ENCODE assay signal across 9 cellular contexts in the genomic region with DNA sequence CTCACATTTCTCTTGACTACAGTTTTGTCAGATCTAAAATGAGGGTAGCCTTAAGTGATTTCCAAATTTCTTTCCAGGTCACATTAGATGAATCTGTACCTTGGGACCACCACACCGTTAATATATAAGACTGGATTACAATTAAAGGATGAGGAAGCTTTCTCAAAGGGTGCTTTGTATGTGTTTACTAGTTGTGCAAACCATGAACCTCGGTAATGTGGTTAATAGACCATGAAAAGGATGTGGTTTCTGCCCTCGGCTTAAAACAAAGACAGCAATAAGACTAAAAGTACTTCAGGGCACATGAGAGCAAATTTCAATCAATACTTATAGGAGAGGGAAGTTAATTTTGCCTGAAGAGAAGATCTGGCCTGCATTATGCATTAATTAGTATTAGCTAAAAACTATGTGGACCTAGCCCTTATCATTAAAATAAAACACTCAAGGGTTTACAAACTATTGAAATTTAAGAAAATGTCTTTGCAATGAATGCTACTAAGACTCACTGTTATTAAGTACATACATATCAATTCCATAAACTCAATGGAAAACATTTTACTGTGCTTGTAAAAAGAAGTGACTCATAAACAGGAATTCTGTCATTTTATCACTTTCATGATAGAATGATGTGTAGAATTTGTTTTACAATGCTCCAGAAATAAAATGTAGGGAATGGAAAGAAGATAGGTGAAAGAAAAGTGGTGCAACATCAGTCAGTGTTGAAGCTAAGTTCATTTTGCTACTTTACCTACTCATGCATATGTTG. TPM values are rescaled to one million over a fixed set of nuclear protein-coding genes. Genes with fewer than 3 reads are reported as not detected.
DNase-seq lines count a peak whose midpoint lies in the region; ATAC-seq and TF ChIP-seq lines count a peak whose summit lies in the region.
"Had no signal": no experiment of that assay in that cellular context is flagged by ENCODE, and none has a peak within 500 bp of the region (broad histone marks: within the 10 kb centered on the region; RNA-seq: fewer than 3 reads in every experiment).

No MANE protein-coding gene starts in this region.

- no peaks in the 10 kb centered on the region for H3K36me3 ChIP-seq in gastrocnemius medialis

- peaks cover 32 to 39% of the 10 kb centered on the region in 2 donors for H3K4me1 ChIP-seq in gastrocnemius medialis

- no peaks in the 10 kb centered on the region for H3K9me3 Mint-ChIP-seq in activated CD8-positive, alpha-beta T cell treated with anti-CD3 and anti-CD28 coated beads, Interleukin-2, amount 10 ng/mL, durations not matched to agents 7 days and 5 days (ENCODE audit: insufficient read depth)
- no peaks in the 10 kb centered on the region for H3K9me3 Mint-ChIP-seq in activated CD8-positive, alpha-beta T cell treated with anti-CD3 and anti-CD28 coated beads for 36 hours

- peaks cover 7% of the 10 kb centered on the region for H3K27me3 Mint-ChIP-seq in activated CD8-positive, alpha-beta T cell treated with anti-CD3 and anti-CD28 coated beads, Interleukin-2, amount 10 ng/mL, durations not matched to agents 7 days and 5 days (ENCODE audit: low read depth)
- no peaks in the 10 kb centered on the region for H3K27me3 Mint-ChIP-seq in activated CD8-positive, alpha-beta T cell treated with anti-CD3 and anti-CD28 coated beads for 36 hours
- H3K27me3 Mint-ChIP-seq: activated naive CD8-positive, alpha-beta T cell had no signal

- in situ Hi-C loops in gastrocnemius medialis (cut with MboI; ENCODE audit: low sequenced_read_pairs in 4 of 4): no loop called here

- H3K27ac ChIP-seq in gastrocnemius medialis: peak overlapping the region in 3 of 4 donors; percentile 91 to 98 (median 93)

- peaks cover 9% of the 10 kb centered on the region for H3K4me1 Mint-ChIP-seq in activated CD8-positive, alpha-beta T cell treated with anti-CD3 and anti-CD28 coated beads, Interleukin-2, amount 10 ng/mL, durations not matched to agents 7 days and 5 days (ENCODE audit: low read depth)
- peaks cover 21% of the 10 kb centered on the region for H3K4me1 Mint-ChIP-seq in activated CD8-positive, alpha-beta T cell treated with anti-CD3 and anti-CD28 coated beads for 36 hours (ENCODE audit: low read depth)

- POLR2A ChIA-PET in activated CD8-positive, alpha-beta T cell treated with anti-CD3 and anti-CD28 coated beads, Interleukin-2, amount 10 ng/mL, durations not matched to agents 7 days and 5 days (lab: Charles Lee): interaction anchor here (1.0 to 1.2 kb wide), 2 partner anchors 10 to 20 kb away, joined by 3 to 4 read pairs; no protein-coding TSS in a partner anchor
- POLR2A ChIA-PET in activated CD8-positive, alpha-beta T cell treated with anti-CD3 and anti-CD28 coated beads for 36 hours (lab: Charles Lee): interaction anchor here (1.3 kb wide), 1 partner anchor 30 kb away, joined by 3 read pairs; no protein-coding TSS in a partner anchor

- intact Hi-C loops in activated CD8-positive, alpha-beta T cell treated with anti-CD3 and anti-CD28 coated beads for 36 hours (cut with micrococcal nuclease): no loop called here
- intact Hi-C loops in gastrocnemius medialis (cut with DNase I; ENCODE audit: low total_unique reads): no loop called here

- no peak for TF ChIP-seq CTCF in activated CD8-positive, alpha-beta T cell treated with anti-CD3 and anti-CD28 coated beads for 36 hours (IDR thresholded peaks at IDR 0.05)
- TF ChIP-seq CTCF in gastrocnemius medialis (IDR thresholded peaks at IDR 0.05 in 4 of 5, conservative IDR thresholded peaks at IDR 0.05 in 1 of 5): no peak

- TF ChIP-seq POLR2A in gastrocnemius medialis (IDR thresholded peaks at IDR 0.05): no peak

- H3K4me3 Mint-ChIP-seq in activated CD8-positive, alpha-beta T cell treated with anti-CD3 and anti-CD28 coated beads, Interleukin-2, amount 10 ng/mL, durations not matched to agents 7 days and 5 days: no peak overlapping the region
- H3K4me3 Mint-ChIP-seq in activated CD8-positive, alpha-beta T cell treated with anti-CD3 and anti-CD28 coated beads for 36 hours: no peak overlapping the region
- H3K4me3 Mint-ChIP-seq: activated naive CD8-positive, alpha-beta T cell had no signal

- no peak overlapping the region for H3K27ac Mint-ChIP-seq in activated CD8-positive, alpha-beta T cell treated with anti-CD3 and anti-CD28 coated beads, Interleukin-2, amount 10 ng/mL, durations not matched to agents 7 days and 5 days
- H3K27ac Mint-ChIP-seq in activated CD8-positive, alpha-beta T cell treated with anti-CD3 and anti-CD28 coated beads for 36 hours: no peak overlapping the region

- no peaks in the 10 kb centered on the region for H3K27me3 ChIP-seq in gastrocnemius medialis

- H3K4me3 ChIP-seq in gastrocnemius medialis: peak overlapping the region in 2 of 4 donors; percentile 66 to 83

- ATAC-seq in activated CD8-positive, alpha-beta T cell treated with anti-CD3 and anti-CD28 coated beads, Interleukin-2, amount 10 ng/mL, durations not matched to agents 7 days and 5 days: no peak
- ATAC-seq in activated CD8-positive, alpha-beta T cell treated with anti-CD3 and anti-CD28 coated beads for 36 hours: no peak
- peak; percentile 38 for ATAC-seq in HG02623 (IDR thresholded peaks at IDR 0.05; ENCODE audit: unreplicated experiment)
- no peak for ATAC-seq in gastrocnemius medialis

- CTCF ChIA-PET in activated CD8-positive, alpha-beta T cell treated with anti-CD3 and anti-CD28 coated beads, Interleukin-2, amount 10 ng/mL, durations not matched to agents 7 days and 5 days (lab: Charles Lee): interaction anchor here (1.1 to 4.1 kb wide), 4 partner anchors 11 to 84 kb away, joined by 3 to 21 read pairs (median 4); no protein-coding TSS in a partner anchor
- CTCF ChIA-PET in activated CD8-positive, alpha-beta T cell treated with anti-CD3 and anti-CD28 coated beads for 36 hours (lab: Charles Lee): interaction anchor here (2.6 to 3.3 kb wide), 2 partner anchors 24 to 701 kb away, joined by 16 to 18 read pairs; no protein-coding TSS in a partner anchor

- H3K36me3 Mint-ChIP-seq in activated CD8-positive, alpha-beta T cell treated with anti-CD3 and anti-CD28 coated beads, Interleukin-2, amount 10 ng/mL, durations not matched to agents 7 days and 5 days (ENCODE audit: low read depth): peaks cover 4% of the 10 kb centered on the region
- no peaks in the 10 kb centered on the region for H3K36me3 Mint-ChIP-seq in activated CD8-positive, alpha-beta T cell treated with anti-CD3 and anti-CD28 coated beads for 36 hours (ENCODE audit: low read depth)
- H3K36me3 Mint-ChIP-seq: activated naive CD8-positive, alpha-beta T cell had no signal

- no peaks in the 10 kb centered on the region for H3K9me3 ChIP-seq in gastrocnemius medialis

- peak; percentile 60 for DNase-seq in activated CD8-positive, alpha-beta T cell treated with anti-CD3 and anti-CD28 coated beads, Interleukin-2, amount 10 ng/mL, durations not matched to agents 7 days and 5 days
- no peak for DNase-seq in activated CD8-positive, alpha-beta T cell treated with anti-CD3 and anti-CD28 coated beads for 36 hours
- DNase-seq in NCI-H1105 treated with DMSO at 0.1 percent for 48 hours (lab: John Stamatoyannopoulos, UW): peak; percentile 80
- peak; percentile 5 for DNase-seq in cerebellum (ENCODE audit: low spot score)
- DNase-seq in gastrocnemius medialis: no peak
- DNase-seq in LoVo (ENCODE audit: low spot score): no peak
- DNase-seq in GM03348 (ENCODE audit: low spot score): no peak

RNA-seq across cellular contexts. Expression of a gene that starts 0.9 kb away (rescaled TPM):
- total RNA-seq in activated CD8-positive, alpha-beta T cell treated with anti-CD3 and anti-CD28 coated beads, Interleukin-2, amount 10 ng/mL, durations not matched to agents 7 days and 5 days: 10 to 100 TPM; 24.9 to 31.6 TPM
- total RNA-seq in activated CD8-positive, alpha-beta T cell treated with anti-CD3 and anti-CD28 coated beads for 36 hours: 10 to 100 TPM; 21.2 to 21.8 TPM
- total RNA-seq in cerebellum (33.1 TPM), gastrocnemius medialis (10 to 100 TPM; 43.6 to 65.3 (median 55.0) TPM)

Comparison
In these comparisons a context has a peak if more than half of its experiments do, and no peak if none do; other contexts are left out.
1. DNase-seq: peak in activated CD8-positive, alpha-beta T cell treated with anti-CD3 and anti-CD28 coated beads, Interleukin-2, amount 10 ng/mL, durations not matched to agents 7 days and 5 days (single experiment), NCI-H1105 treated with DMSO at 0.1 percent for 48 hours (single experiment) and cerebellum (single experiment); none in activated CD8-positive, alpha-beta T cell treated with anti-CD3 and anti-CD28 coated beads for 36 hours (single experiment), gastrocnemius medialis (0 of 2), LoVo (single experiment) and GM03348 (single experiment).